Comparison of ENCODE assay signal across 9 cellular contexts in genomic region chr16:77169650-77170236, GRCh38. TPM values are rescaled to one million over a fixed set of nuclear protein-coding genes. Genes with fewer than 3 reads are reported as not detected.
DNase-seq lines count a peak whose midpoint lies in the region; ATAC-seq, FAIRE-seq and TF ChIP-seq lines count a peak whose summit lies in the region.
"Had no signal": no experiment of that assay in that cellular context is flagged by ENCODE, and none has a peak within 500 bp of the region (broad histone marks: within the 10 kb centered on the region; RNA-seq: fewer than 3 reads in every experiment).

No MANE protein-coding gene starts in this region.

- peak; percentile 52 for DNase-seq in CD1c-positive myeloid dendritic cell (ENCODE audit: extremely low spot score)
- peak; percentile 41 for DNase-seq in NCI-H748 treated with DMSO at 0.1 percent for 48 hours (lab: John Stamatoyannopoulos, UW)
- peak; percentile 75 for DNase-seq in activated naive CD4-positive, alpha-beta T cell treated with anti-CD3 and anti-CD28 coated beads for 36 hours
- no peak for DNase-seq in kidney
- peak; percentile 80 for DNase-seq in testis

- ATAC-seq in GM18517 (IDR thresholded peaks at IDR 0.05; ENCODE audit: unreplicated experiment): peak; percentile 77
- ATAC-seq in HG03280 (IDR thresholded peaks at IDR 0.05; ENCODE audit: unreplicated experiment): peak; percentile 86
- no peak for ATAC-seq in HG03039 (IDR thresholded peaks at IDR 0.05; ENCODE audit: unreplicated experiment)

- H3K9me3 ChIP-seq in kidney (ENCODE audit: control insufficient read depth in 1 of 2, low read length in 2 of 2) (no peaks in the 10 kb centered on the region), testis (no peaks in the 10 kb centered on the region)

- WGBS in testis, 2 donors: 13 to 18% methylated on average over 6 of the region's 6 CpGs

- TF ChIP-seq CTCF in kidney (IDR thresholded peaks at IDR 0.05; ENCODE audit: borderline replicate concordance, extremely low read depth, insufficient read depth): peak; percentile 36
- peak; percentile 13 to 61 (median 56) for TF ChIP-seq CTCF in testis (IDR thresholded peaks at IDR 0.05)

- no peaks in the 10 kb centered on the region for H3K36me3 Mint-ChIP-seq in activated naive CD4-positive, alpha-beta T cell treated with anti-CD3 and anti-CD28 coated beads for 36 hours (ENCODE audit: low read depth)

- H3K4me3 ChIP-seq in kidney (ENCODE audit: low read length in 2 of 2): no peak overlapping the region
- no peak overlapping the region for H3K4me3 ChIP-seq in testis
- H3K4me3 ChIP-seq: SK-N-MC had no signal

- intact Hi-C loops in activated naive CD4-positive, alpha-beta T cell treated with anti-CD3 and anti-CD28 coated beads for 36 hours (cut with micrococcal nuclease): loop anchor here (1.0 to 10.0 kb wide), 3 partner anchors 126 to 1697 kb away; partner anchors contain the start of gene CNTNAP4
- intact Hi-C loops in kidney (cut with DNase I): loop anchor here (10.0 kb wide), 1 partner anchor 1375 kb away; no protein-coding TSS in a partner anchor
- intact Hi-C loops in testis (cut with DNase I; ENCODE audit: low total_unique reads): no loop called here

- no peak for TF ChIP-seq POLR2A in testis (IDR thresholded peaks at IDR 0.05)

- H3K9me3 Mint-ChIP-seq in activated naive CD4-positive, alpha-beta T cell treated with anti-CD3 and anti-CD28 coated beads for 36 hours: no peaks in the 10 kb centered on the region

- no peak overlapping the region for H3K9ac ChIP-seq in kidney (ENCODE audit: low read length in 2 of 2)

- peaks cover 35% of the 10 kb centered on the region for H3K27me3 Mint-ChIP-seq in activated naive CD4-positive, alpha-beta T cell treated with anti-CD3 and anti-CD28 coated beads for 36 hours (ENCODE audit: low read depth)

- CTCF ChIA-PET in activated naive CD4-positive, alpha-beta T cell treated with anti-CD3 and anti-CD28 coated beads for 36 hours (lab: Charles Lee): interaction anchor here (0.6 to 2.9 kb wide), 15 partner anchors 9 to 1971 kb away, joined by 3 to 17 read pairs (median 4); no protein-coding TSS in a partner anchor

- no peaks in the 10 kb centered on the region for H3K4me1 Mint-ChIP-seq in activated naive CD4-positive, alpha-beta T cell treated with anti-CD3 and anti-CD28 coated beads for 36 hours (ENCODE audit: low read depth)

- FAIRE-seq in kidney (lab: Jason Lieb, UNC): no peak

- H3K4me1 ChIP-seq in kidney (ENCODE audit: control insufficient read depth in 1 of 2, insufficient read depth in 1 of 2, low read depth in 1 of 2, low read length in 2 of 2) (no peaks in the 10 kb centered on the region), testis (no peaks in the 10 kb centered on the region)

- H3K27ac ChIP-seq in kidney (ENCODE audit: low read depth in 2 of 2, low read length in 2 of 2) (no peak overlapping the region), testis (no peak overlapping the region)
- H3K27ac ChIP-seq: SK-N-MC had no signal

- no peaks in the 10 kb centered on the region for H3K27me3 ChIP-seq in testis

- H3K4me3 Mint-ChIP-seq in activated naive CD4-positive, alpha-beta T cell treated with anti-CD3 and anti-CD28 coated beads for 36 hours: no peak overlapping the region

- H3K36me3 ChIP-seq in kidney (ENCODE audit: control insufficient read depth in 1 of 2, insufficient read depth in 2 of 2, low read length in 2 of 2) (no peaks in the 10 kb centered on the region), testis (ENCODE audit: low read depth, missing control alignments) (no peaks in the 10 kb centered on the region)

- no peak overlapping the region for H3K27ac Mint-ChIP-seq in activated naive CD4-positive, alpha-beta T cell treated with anti-CD3 and anti-CD28 coated beads for 36 hours

RNA-seq across cellular contexts. Expression of gene MON1B, which starts 21.2 kb away (rescaled TPM):
- 10 to 100 TPM; 69.6 to 71.0 TPM for total RNA-seq in activated naive CD4-positive, alpha-beta T cell treated with anti-CD3 and anti-CD28 coated beads for 36 hours
- total RNA-seq in kidney (65.6 TPM), testis (10 to 100 TPM; 25.4 to 30.5 TPM)
- polyA plus RNA-seq in kidney (ENCODE audit: insufficient read depth, low read depth, low replicate concordance) (10.6 TPM), testis (ENCODE audit: insufficient read depth, low read depth, low replicate concordance) (18.6 TPM)

RNA-seq across cellular contexts. Expression of gene SYCE1L, which starts 29.5 kb away (rescaled TPM):
- total RNA-seq in activated naive CD4-positive, alpha-beta T cell treated with anti-CD3 and anti-CD28 coated beads for 36 hours: 1 to 10 TPM; 3.3 to 3.7 TPM
- total RNA-seq in kidney (9.7 TPM), testis (1 to 10 TPM; 7.8 to 7.9 TPM)
- polyA plus RNA-seq in kidney (ENCODE audit: insufficient read depth, low read depth, low replicate concordance) (7.1 TPM), testis (ENCODE audit: insufficient read depth, low read depth, low replicate concordance) (20.7 TPM)
